In genomic region chr6:117505337-117505736, GRCh38 we compare ENCODE assay signal across 24 cellular contexts. TPM values are rescaled to one million over a fixed set of nuclear protein-coding genes. Genes with fewer than 3 reads are reported as not detected.
DNase-seq lines count a peak whose midpoint lies in the region; ATAC-seq and TF ChIP-seq lines count a peak whose summit lies in the region.
"Had no signal": no experiment of that assay in that cellular context is flagged by ENCODE, and none has a peak within 500 bp of the region (broad histone marks: within the 10 kb centered on the region; RNA-seq: fewer than 3 reads in every experiment).

No MANE protein-coding gene starts in this region.

- DNase-seq in Caco-2 (no peak), HT1080 (ENCODE audit: low read depth) (peak; percentile 70), astrocyte of the spinal cord (ENCODE audit: low read depth, low spot score) (peak; percentile 78), neural progenitor cell (ENCODE audit: low spot score) (no peak), natural killer cell (no peak), COLO668 (lab: John Stamatoyannopoulos, UW; ENCODE audit: unreplicated experiment) (no peak)
- DNase-seq: activated CD8-positive, alpha-beta T cell treated with anti-CD3 and anti-CD28 coated beads for 36 hours; activated gamma-delta T cell treated with Interleukin-2 at 50 U/mL for 16 hours; cortex of kidney; NCI-H1417 treated with DMSO at 0.1 percent for 48 hours; NCI-H524; nucleus accumbens; SIG-M5; spleen; stimulated activated CD4-positive, alpha-beta T cell treated with anti-CD3 and anti-CD28 coated beads, Interleukin-4, amount 100 ng/mL, for 1 hour; stimulated activated naive CD4-positive, alpha-beta T cell; T-cell had no signal

- no peak overlapping the region for H3K27ac ChIP-seq in neural progenitor cell
- H3K27ac ChIP-seq: C4-2B, spleen, thoracic aorta, vagina had no signal

- TF ChIP-seq CTCF in Caco-2 (IDR thresholded peaks at IDR 0.05; ENCODE audit: insufficient read depth in 1 of 2, low read depth in 1 of 2, low read length in 1 of 2, severe bottlenecking in 1 of 2, unreplicated experiment in 1 of 2) (no peak), astrocyte of the spinal cord (IDR thresholded peaks at IDR 0.05; ENCODE audit: low read depth, low read length) (no peak), neural progenitor cell (IDR thresholded peaks at IDR 0.05) (no peak), natural killer cell (IDR thresholded peaks at IDR 0.05) (no peak)

- H3K9me3 Mint-ChIP-seq in Caco-2 (ENCODE audit: unreplicated experiment) = no peaks in the 10 kb centered on the region
- no peaks in the 10 kb centered on the region for H3K9me3 Mint-ChIP-seq in neural progenitor cell
- no peaks in the 10 kb centered on the region for H3K9me3 Mint-ChIP-seq in natural killer cell
- H3K9me3 Mint-ChIP-seq: activated CD8-positive, alpha-beta T cell treated with anti-CD3 and anti-CD28 coated beads for 36 hours; T-cell had no signal

- peak overlapping the region; percentile 13 for H3K4me2 ChIP-seq in neural progenitor cell

- peaks cover 84% of the 10 kb centered on the region for H3K4me1 ChIP-seq in Caco-2
- peaks cover 11% of the 10 kb centered on the region for H3K4me1 ChIP-seq in neural progenitor cell
- H3K4me1 ChIP-seq: spleen had no signal

- peaks cover 66% of the 10 kb centered on the region for H3K4me1 Mint-ChIP-seq in Caco-2 (ENCODE audit: low read depth, unreplicated experiment)
- H3K4me1 Mint-ChIP-seq in neural progenitor cell = peaks cover 20% of the 10 kb centered on the region
- H3K4me1 Mint-ChIP-seq in natural killer cell = peaks cover 0 to 4% of the 10 kb centered on the region in 2 donors
- H3K4me1 Mint-ChIP-seq: T-cell had no signal

- no peaks in the 10 kb centered on the region for H3K27me3 Mint-ChIP-seq in Caco-2 (ENCODE audit: insufficient read depth, unreplicated experiment)
- H3K27me3 Mint-ChIP-seq in neural progenitor cell (ENCODE audit: insufficient read depth, low read depth) = peaks cover 2% of the 10 kb centered on the region
- H3K27me3 Mint-ChIP-seq in natural killer cell (ENCODE audit: low read depth in 2 of 2) = no peaks in the 10 kb centered on the region
- H3K27me3 Mint-ChIP-seq: activated CD8-positive, alpha-beta T cell treated with anti-CD3 and anti-CD28 coated beads for 36 hours had no signal

- H2AFZ ChIP-seq in neural progenitor cell (replicated peaks) = no peak overlapping the region

- no peak overlapping the region for H3K9ac ChIP-seq in neural progenitor cell

- BruUV-seq in Caco-2 (replicated peaks; lab: Mats Ljungman, UMichigan) = no TSS peak

- no peaks in the 10 kb centered on the region for H3K79me2 ChIP-seq in neural progenitor cell (ENCODE audit: low read depth)

- H3F3A ChIP-seq in neural progenitor cell (ENCODE audit: low read depth) = no peaks in the 10 kb centered on the region

- POLR2A ChIA-PET in Caco-2 (lab: Charles Lee) = interaction anchor here (1.1 kb wide), 1 partner anchor 22 kb away, joined by 4 read pairs; no protein-coding TSS in a partner anchor

- H3K27me3 ChIP-seq in Caco-2 (replicated peaks; ENCODE audit: control insufficient read depth, insufficient read depth, low read length) = no peaks in the 10 kb centered on the region
- H3K27me3 ChIP-seq in neural progenitor cell = no peaks in the 10 kb centered on the region
- H3K27me3 ChIP-seq: spleen, vagina had no signal

- in situ Hi-C loops in astrocyte of the spinal cord (cut with HindIII; ENCODE audit: low sequenced_read_pairs) = no loop called here

- H3K36me3 ChIP-seq in Caco-2 (ENCODE audit: control insufficient read depth, insufficient read depth, low read length) = no peaks in the 10 kb centered on the region
- no peaks in the 10 kb centered on the region for H3K36me3 ChIP-seq in neural progenitor cell
- H3K36me3 ChIP-seq: thoracic aorta had no signal

- no peaks in the 10 kb centered on the region for H3K9me3 ChIP-seq in Caco-2
- no peaks in the 10 kb centered on the region for H3K9me3 ChIP-seq in neural progenitor cell (ENCODE audit: low read depth)
- H3K9me3 ChIP-seq: HAP-1, spleen, thoracic aorta, vagina had no signal

- ATAC-seq in HG02610 (IDR thresholded peaks at IDR 0.05; ENCODE audit: unreplicated experiment) (no peak), natural killer cell (no peak), GM21825 (IDR thresholded peaks at IDR 0.05; ENCODE audit: unreplicated experiment) (no peak)
- ATAC-seq: activated CD4-positive, CD25-positive, alpha-beta regulatory T cell treated with anti-CD3 and anti-CD28 coated beads, Interleukin-2, amount 50 U/mL, for 24 hours; activated CD8-positive, alpha-beta T cell treated with anti-CD3 and anti-CD28 coated beads for 36 hours; T-cell had no signal

- no peaks in the 10 kb centered on the region for H4K20me1 ChIP-seq in neural progenitor cell (ENCODE audit: low read depth)

- intact Hi-C loops in Caco-2 (cut with micrococcal nuclease; ENCODE audit: unreplicated experiment) = no loop called here
- intact Hi-C loops in natural killer cell (cut with micrococcal nuclease) = no loop called here

- H3K4me3 Mint-ChIP-seq in Caco-2 (ENCODE audit: unreplicated experiment) (peak overlapping the region; percentile 33), neural progenitor cell (no peak overlapping the region), natural killer cell (no peak overlapping the region)
- H3K4me3 Mint-ChIP-seq: activated CD8-positive, alpha-beta T cell treated with anti-CD3 and anti-CD28 coated beads for 36 hours; T-cell had no signal

- H3K4me3 ChIP-seq in Caco-2 (ENCODE audit: low read depth, low read length) (no peak overlapping the region), astrocyte of the spinal cord (ENCODE audit: low read depth, low read length) (no peak overlapping the region), neural progenitor cell (no peak overlapping the region)
- H3K4me3 ChIP-seq: HAP-1, spleen, thoracic aorta, vagina had no signal

- CTCF ChIA-PET in Caco-2 (lab: Charles Lee) = interaction anchor here (0.8 kb wide), 1 partner anchor 27 kb away, joined by 3 read pairs; no protein-coding TSS in a partner anchor

- H3K27ac Mint-ChIP-seq in Caco-2 (ENCODE audit: unreplicated experiment) (peak overlapping the region; percentile 58), neural progenitor cell (no peak overlapping the region), natural killer cell (no peak overlapping the region)
- H3K27ac Mint-ChIP-seq: activated CD8-positive, alpha-beta T cell treated with anti-CD3 and anti-CD28 coated beads for 36 hours; T-cell had no signal

- peaks cover 53% of the 10 kb centered on the region for H3K36me3 Mint-ChIP-seq in Caco-2 (ENCODE audit: insufficient read depth, unreplicated experiment)
- no peaks in the 10 kb centered on the region for H3K36me3 Mint-ChIP-seq in neural progenitor cell
- peaks cover 7% of the 10 kb centered on the region for H3K36me3 Mint-ChIP-seq in natural killer cell
- H3K36me3 Mint-ChIP-seq: T-cell had no signal

RNA-seq across cellular contexts. Expression of gene DCBLD1, which starts 22.9 kb away (rescaled TPM):
- total RNA-seq in Caco-2 (2022) (69.3 and 73.4 TPM in 2 replicates), neural progenitor cell (ENCODE audit: low replicate concordance) (6.4 and 7.5 TPM in 2 replicates), natural killer cell (10 to 100 TPM in 2 of 3 donors, 1 to 10 TPM in 1; 8.4 to 16.1 (median 13.0) TPM)
- 29.5 and 30.7 TPM in 2 replicates for total RNA-seq in HT1080 (2014; rRNA removed; shearing (Covaris generic))
- polyA plus RNA-seq in HT1080 (2015; cell fraction: cytosol; rRNA removed) = 20.3 and 25.8 TPM in 2 replicates
- polyA plus RNA-seq in HT1080 (2015; cell fraction: nucleus; rRNA removed) = 38.8 and 55.1 TPM in 2 replicates

Comparison
In these comparisons a context has a peak if more than half of its experiments do, and no peak if none do; other contexts are left out.
1. DNase-seq: peak in HT1080 (single experiment) and astrocyte of the spinal cord (single experiment); none in Caco-2 (0 of 2), neural progenitor cell (single experiment), natural killer cell (single experiment) and COLO668 (single experiment).